8 cellular contexts compared by ENCODE assay signal in genomic region chr14:96363751-96364336, GRCh38.
DNase-seq lines count a peak whose midpoint lies in the region; ATAC-seq and TF ChIP-seq lines count a peak whose summit lies in the region.

No MANE protein-coding gene starts in this region.

- peak; percentile 22 for DNase-seq in CD1c-positive myeloid dendritic cell (ENCODE audit: extremely low spot score)
- DNase-seq in RWPE1 (ENCODE audit: low spot score) = peak; percentile 36
- DNase-seq in astrocyte of the hippocampus (ENCODE audit: low read depth, low spot score) = peak; percentile 58
- DNase-seq in skeletal muscle cell (ENCODE audit: low read depth) = no peak
- DNase-seq in DMS114 treated with DMSO at 0.1 percent for 48 hours (lab: John Stamatoyannopoulos, UW; ENCODE audit: unreplicated experiment) = no peak

- H3K4me3 ChIP-seq in iPS-15b (ENCODE audit: low read depth, low read length) (peak overlapping the region; percentile 95), skeletal muscle cell (ENCODE audit: low read depth, low read length) (peak overlapping the region; percentile 95)

- peak overlapping the region; percentile 48 for H3K9ac ChIP-seq in iPS-15b (ENCODE audit: low read depth, low read length)

- peaks cover 5% of the 10 kb centered on the region for H3K4me1 ChIP-seq in iPS-15b (ENCODE audit: control insufficient read depth, insufficient read depth, low read length)

- no peaks in the 10 kb centered on the region for H3K9me3 ChIP-seq in iPS-15b (ENCODE audit: control insufficient read depth, insufficient read depth, low read length)

- H3K36me3 ChIP-seq in iPS-15b (ENCODE audit: control insufficient read depth, insufficient read depth, low read length) = no peaks in the 10 kb centered on the region

- ATAC-seq in GM19395 (IDR thresholded peaks at IDR 0.05; ENCODE audit: unreplicated experiment) (peak; percentile 32), HG03460 (IDR thresholded peaks at IDR 0.05; ENCODE audit: unreplicated experiment) (peak; percentile 14)

- H3K27me3 ChIP-seq in iPS-15b (ENCODE audit: control insufficient read depth, insufficient read depth, low read length) = no peaks in the 10 kb centered on the region

- no peak for TF ChIP-seq CTCF in RWPE1 (conservative IDR thresholded peaks at IDR 0.05; ENCODE audit: low read depth)

- POLR2A ChIA-PET in RWPE1 (lab: Yijun Ruan, JAX; ENCODE audit: low non-redundant PET) = no interaction called here

- H3K27ac ChIP-seq in RWPE1 = peak overlapping the region; percentile 88

- CTCF ChIA-PET in RWPE1 (lab: Yijun Ruan, JAX) = no interaction called here

Comparison
In these comparisons a context has a peak if more than half of its experiments do, and no peak if none do; other contexts are left out.
1. DNase-seq: peak in CD1c-positive myeloid dendritic cell (single experiment), RWPE1 (single experiment) and astrocyte of the hippocampus (single experiment); none in skeletal muscle cell (single experiment) and DMS114 treated with DMSO at 0.1 percent for 48 hours (single experiment).